ENCODE assay signal across 8 cellular contexts in genomic region chr19:35856546-35857149, GRCh38. TPM values are rescaled to one million over a fixed set of nuclear protein-coding genes. Genes with fewer than 3 reads are reported as not detected.
DNase-seq lines count a peak whose midpoint lies in the region; ATAC-seq and TF ChIP-seq lines count a peak whose summit lies in the region.

KIRREL2 (plus strand) TSS chr19:35856911; CDS start chr19:35857120, 209 bp downstream.

- no peak within 1 kb of the TSS for H3K27ac Mint-ChIP-seq in memory B cell

- intact Hi-C loops in breast epithelium (cut with DNase I; ENCODE audit: low total_unique reads) = no loop called here

- TF ChIP-seq CTCF in GM12865 (IDR thresholded peaks at IDR 0.05; ENCODE audit: insufficient read depth, low read depth, low read length, missing control alignments) (no peak), breast epithelium (IDR thresholded peaks at IDR 0.05) (no peak), tibial nerve (IDR thresholded peaks at IDR 0.05) (no peak)

- no peaks in the 10 kb centered on the region for H3K36me3 ChIP-seq in breast epithelium
- H3K36me3 ChIP-seq in tibial nerve = no peaks in the 10 kb centered on the region

- 1 to 2% methylated on average over 36 to 40 of the region's 42 CpGs for WGBS in tibial nerve, 2 donors

- ATAC-seq in memory B cell (ENCODE audit: low read depth) (peak; percentile 34), HG02678 (IDR thresholded peaks at IDR 0.05; ENCODE audit: unreplicated experiment) (no peak), GM18498 (IDR thresholded peaks at IDR 0.05; ENCODE audit: unreplicated experiment) (no peak)

- DNase-seq in GM12865 (ENCODE audit: low read depth) (no peak), NOMO-1 treated with dmso at 0.1 percent for 144 hours (lab: John Stamatoyannopoulos, UW; ENCODE audit: unreplicated experiment) (peak; percentile 45), breast epithelium (ENCODE audit: low spot score in 2 of 2) (no peak), memory B cell (ENCODE audit: low spot score in 2 of 2) (peak in 1 of 2 donors; percentile 48), tibial nerve (ENCODE audit: low spot score in 2 of 2) (no peak), LoVo (ENCODE audit: low spot score) (no peak)

- H3K4me3 ChIP-seq in GM12865 (ENCODE audit: low read depth, low read length) (peak within 1 kb of the TSS; percentile 47), breast epithelium (peak within 1 kb of the TSS; percentile 36 to 74 (median 45)), tibial nerve (peak within 1 kb of the TSS in 3 of 4 donors; percentile 24 to 43 (median 41))

- peaks cover 0 to 57% of the 10 kb centered on the region in 2 donors for H3K27me3 ChIP-seq in breast epithelium
- H3K27me3 ChIP-seq in tibial nerve = peaks cover 0 to 94% of the 10 kb centered on the region in 2 donors

- peaks cover 9% of the 10 kb centered on the region for H3K4me1 Mint-ChIP-seq in memory B cell

- peaks cover 44% of the 10 kb centered on the region for H3K27me3 Mint-ChIP-seq in memory B cell

- H3K27ac ChIP-seq in breast epithelium (no peak within 1 kb of the TSS), tibial nerve (no peak within 1 kb of the TSS)

- H3K9me3 ChIP-seq in breast epithelium (peaks cover 0 to 4% of the 10 kb centered on the region in 2 donors), tibial nerve (peaks cover 0 to 16% (median 0%) of the 10 kb centered on the region in 4 donors)

- peak within 1 kb of the TSS; percentile 74 for H3K4me3 Mint-ChIP-seq in memory B cell

- H3K9me3 Mint-ChIP-seq in memory B cell = no peaks in the 10 kb centered on the region

- no peak for TF ChIP-seq EP300 in tibial nerve (IDR thresholded peaks at IDR 0.05)

- H3K4me1 ChIP-seq in breast epithelium (no peaks in the 10 kb centered on the region), tibial nerve (peaks cover 0 to 25% (median 10%) of the 10 kb centered on the region in 4 donors)

- no peaks in the 10 kb centered on the region for H3K36me3 Mint-ChIP-seq in memory B cell

- TF ChIP-seq POLR2A in breast epithelium (IDR thresholded peaks at IDR 0.05) = no peak
- TF ChIP-seq POLR2A in tibial nerve (IDR thresholded peaks at IDR 0.05) = no peak

RNA-seq across cellular contexts. Expression of gene KIRREL2, which starts in this region (rescaled TPM):
- total RNA-seq in breast epithelium (under 1 TPM in 2 of 3 donors, not detected in 1; 0.15 to 0.66 TPM), tibial nerve (under 1 TPM in 1 of 4 donors, not detected in 3; 0.44 TPM)
